ENCODE assay signal across 3 cellular contexts in the genomic region with DNA sequence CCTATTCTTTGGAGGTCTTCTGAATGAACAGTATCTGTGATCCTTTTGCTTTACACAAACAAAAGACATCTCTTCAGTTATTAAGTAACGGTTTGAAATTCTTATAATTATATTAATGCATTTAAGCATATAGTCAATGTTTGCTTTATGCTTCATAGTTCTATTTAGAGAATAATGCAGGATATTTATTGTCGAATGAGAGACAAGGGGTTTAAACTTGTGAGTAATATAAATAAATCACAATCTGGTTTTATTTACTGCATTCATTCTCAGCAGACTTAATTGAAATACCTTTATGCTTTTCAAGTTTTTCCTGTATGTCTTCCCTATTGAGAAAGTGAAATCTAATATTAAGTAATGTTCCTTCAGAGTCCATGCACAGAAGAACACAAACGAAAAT.
"Had no signal": no experiment of that assay in that cellular context is flagged by ENCODE, and none has a peak within 500 bp of the region (broad histone marks: within the 10 kb centered on the region; RNA-seq: fewer than 3 reads in every experiment).

No MANE protein-coding gene starts in this region.

- H3K4me3 ChIP-seq: GM12878 had no signal

- ATAC-seq: GM12878 had no signal

- DNase-seq: GDM1, GF-D8 had no signal
